ENCODE assay signal across 1 cellular context in genomic region chr22:43554259-43554636, GRCh38.
TF ChIP-seq lines count a peak whose summit lies in the region.

No MANE protein-coding gene starts in this region.

TF ChIP-seq in SK-N-SH treated with all-trans-retinoic acid at 6 μM for 48 hours, 23 proteins besides CTCF, POLR2A, EP300 and RAD21 (continued from another document):
- TF ChIP-seq TSHZ2 (CRISPR knock-in tag; IDR thresholded peaks at IDR 0.05) (no peak), ZC3H10 (CRISPR knock-in tag; IDR thresholded peaks at IDR 0.05) (no peak), PATZ1 (CRISPR knock-in tag; IDR thresholded peaks at IDR 0.05; ENCODE audit: borderline replicate concordance) (no peak), ISL1 (CRISPR knock-in tag; IDR thresholded peaks at IDR 0.05) (no peak), PPARA (CRISPR knock-in tag; IDR thresholded peaks at IDR 0.05; ENCODE audit: borderline replicate concordance) (no peak)
